20 cellular contexts compared by ENCODE assay signal in the genomic region with DNA sequence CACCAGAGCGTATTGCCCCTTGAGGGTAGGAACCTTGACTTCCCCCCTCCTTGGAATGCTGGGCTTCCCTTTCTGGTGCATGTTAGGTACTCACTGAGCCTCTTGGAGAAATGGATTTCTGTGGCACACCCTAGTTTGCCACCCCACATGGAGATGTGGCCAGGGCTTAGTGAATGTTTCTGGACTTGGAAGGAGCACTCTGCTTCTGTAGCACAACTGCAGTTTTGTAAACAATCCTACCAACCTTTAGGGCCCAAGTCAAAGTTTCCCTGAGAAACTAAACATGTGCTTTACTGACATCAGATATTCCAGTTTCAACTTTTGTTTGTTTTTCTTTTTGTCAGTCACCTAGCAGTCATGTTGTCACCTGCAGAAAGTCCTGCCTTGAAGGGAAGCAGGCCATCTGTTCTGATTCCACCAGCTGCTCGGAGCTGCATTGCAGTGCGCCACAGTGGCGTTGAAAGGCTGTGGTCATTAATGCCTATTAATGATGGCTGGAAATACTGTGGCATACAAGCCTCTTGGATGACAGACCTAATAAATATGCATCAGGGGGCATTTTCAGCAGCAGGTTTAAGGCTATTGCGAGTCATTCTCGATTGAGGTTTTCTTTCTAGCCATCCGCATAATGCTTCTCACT. TPM values are rescaled to one million over a fixed set of nuclear protein-coding genes. Genes with fewer than 3 reads are reported as not detected.
DNase-seq lines count a peak whose midpoint lies in the region; ATAC-seq and FAIRE-seq lines count a peak whose summit lies in the region.
"Had no signal": no experiment of that assay in that cellular context is flagged by ENCODE, and none has a peak within 500 bp of the region (broad histone marks: within the 10 kb centered on the region; RNA-seq: fewer than 3 reads in every experiment).

No MANE protein-coding gene starts in this region.

- ATAC-seq in HG03108 (IDR thresholded peaks at IDR 0.05; ENCODE audit: unreplicated experiment) = no peak

- H3K27me3 Mint-ChIP-seq in activated naive CD8-positive, alpha-beta T cell treated with anti-CD3 and anti-CD28 coated beads for 36 hours = peaks cover 30% of the 10 kb centered on the region

- FAIRE-seq in HTR-8/SVneo (lab: Jason Lieb, UNC) = peak; percentile 83
- FAIRE-seq: GM12891 had no signal

- DNase-seq in COLO668 (lab: John Stamatoyannopoulos, UW; ENCODE audit: unreplicated experiment) (peak; percentile 77), HTR-8/SVneo (ENCODE audit: insufficient read length, low spot score) (no peak), NCI-H69 (lab: John Stamatoyannopoulos, UW) (peak; percentile 73), left kidney (ENCODE audit: low read depth, low spot score) (peak; percentile 49), occipital lobe (lab: John Stamatoyannopoulos, UW) (no peak), GF-D8 (lab: John Stamatoyannopoulos, UW) (no peak)
- no peak for DNase-seq in activated naive CD8-positive, alpha-beta T cell treated with anti-CD3 and anti-CD28 coated beads for 36 hours
- DNase-seq: ACHN; activated CD4-positive, alpha-beta T cell treated with anti-CD3 and anti-CD28 coated beads for 1 hour; activated effector memory CD4-positive, alpha-beta T cell treated with anti-CD3 and anti-CD28 coated beads, Interleukin-2, amount 50 U/mL, for 16 hours; CD4-positive, alpha-beta memory T cell; KBM-7; NCI-H1048; SK-N-SH; stimulated activated naive CD4-positive, alpha-beta T cell treated with Interleukin-2 at 50 U/mL for 16 hours; T1000 had no signal

- peaks cover 4% of the 10 kb centered on the region for H3K36me3 Mint-ChIP-seq in activated naive CD8-positive, alpha-beta T cell treated with anti-CD3 and anti-CD28 coated beads for 36 hours
- H3K36me3 Mint-ChIP-seq: neural progenitor cell, type B pancreatic cell had no signal

- no peaks in the 10 kb centered on the region for H3K9me3 Mint-ChIP-seq in activated naive CD8-positive, alpha-beta T cell treated with anti-CD3 and anti-CD28 coated beads for 36 hours
- H3K9me3 Mint-ChIP-seq: CD4-positive, alpha-beta memory T cell; neural progenitor cell; type B pancreatic cell had no signal

- peaks cover 14% of the 10 kb centered on the region for H3K4me1 Mint-ChIP-seq in activated naive CD8-positive, alpha-beta T cell treated with anti-CD3 and anti-CD28 coated beads for 36 hours

- no peak overlapping the region for H3K4me3 Mint-ChIP-seq in activated naive CD8-positive, alpha-beta T cell treated with anti-CD3 and anti-CD28 coated beads for 36 hours
- H3K4me3 Mint-ChIP-seq: CD4-positive, alpha-beta memory T cell; neural progenitor cell; type B pancreatic cell had no signal

- no peak overlapping the region for H3K27ac Mint-ChIP-seq in activated naive CD8-positive, alpha-beta T cell treated with anti-CD3 and anti-CD28 coated beads for 36 hours
- H3K27ac Mint-ChIP-seq: CD4-positive, alpha-beta memory T cell; neural progenitor cell; type B pancreatic cell had no signal

RNA-seq across cellular contexts. Expression of a gene that starts 7.7 kb away (rescaled TPM):
- 1 to 10 TPM; 2.1 to 2.5 TPM for total RNA-seq in activated naive CD8-positive, alpha-beta T cell treated with anti-CD3 and anti-CD28 coated beads for 36 hours
- 41.0 TPM for total RNA-seq in occipital lobe

Comparison
In these comparisons a context has a peak if more than half of its experiments do, and no peak if none do; other contexts are left out.
1. DNase-seq: peak in COLO668 (single experiment), NCI-H69 (single experiment) and left kidney (single experiment); none in HTR-8/SVneo (single experiment), activated naive CD8-positive, alpha-beta T cell treated with anti-CD3 and anti-CD28 coated beads for 36 hours (single experiment), occipital lobe (single experiment) and GF-D8 (single experiment).
2. RNA of a gene that starts 7.7 kb away (total RNA-seq): 41.0 TPM in occipital lobe (single experiment); 2.1 to 2.5 TPM in activated naive CD8-positive, alpha-beta T cell treated with anti-CD3 and anti-CD28 coated beads for 36 hours; every median in the first group is over 10 times any median in the second.